Comparison of ENCODE assay signal across 20 cellular contexts in genomic region chr22:31233001-31233400, GRCh38. TPM values are rescaled to one million over a fixed set of nuclear protein-coding genes. Genes with fewer than 3 reads are reported as not detected.
DNase-seq lines count a peak whose midpoint lies in the region; ATAC-seq, FAIRE-seq and TF ChIP-seq lines count a peak whose summit lies in the region.
"Had no signal": no experiment of that assay in that cellular context is flagged by ENCODE, and none has a peak within 500 bp of the region (broad histone marks: within the 10 kb centered on the region; RNA-seq: fewer than 3 reads in every experiment).

No MANE protein-coding gene starts in this region.

- H3K9me2 ChIP-seq in OCI-LY7 (ENCODE audit: insufficient read depth, low read length), result no peaks in the 10 kb centered on the region

- intact Hi-C loops in OCI-LY7 (cut with micrococcal nuclease; ENCODE audit: unreplicated experiment), result no loop called here

- no peaks in the 10 kb centered on the region for H3K9me3 ChIP-seq in muscle layer of duodenum (ENCODE audit: control insufficient read depth in 1 of 2, low read length in 2 of 2)
- no peaks in the 10 kb centered on the region for H3K9me3 ChIP-seq in OCI-LY7 (ENCODE audit: low read length)

- ATAC-seq in HG03196 (IDR thresholded peaks at IDR 0.05; ENCODE audit: unreplicated experiment), result no peak
- ATAC-seq: K562 had no signal

- BruUV-seq in OCI-LY7 (replicated peaks; lab: Mats Ljungman, UMichigan), result no TSS peak

- no peaks in the 10 kb centered on the region for H3K79me2 ChIP-seq in OCI-LY7 (ENCODE audit: insufficient read depth, low read depth, low read length)

- CTCF ChIA-PET in OCI-LY7 (lab: Charles Lee; ENCODE audit: unreplicated experiment), result no interaction called here

- H3K4me3 ChIP-seq in muscle layer of duodenum (ENCODE audit: low read depth in 1 of 2, low read length in 2 of 2), result no peak overlapping the region
- no peak overlapping the region for H3K4me3 ChIP-seq in OCI-LY7 (ENCODE audit: low read depth, low read length, poor library complexity, severe bottlenecking)
- H3K4me3 ChIP-seq: K562, SK-N-MC had no signal

- H3K4me2 ChIP-seq in OCI-LY7 (ENCODE audit: low read length), result no peak overlapping the region

- H2AFZ ChIP-seq in OCI-LY7 (ENCODE audit: low read length), result no peak overlapping the region

- in situ Hi-C loops in ACHN (cut with HindIII; ENCODE audit: low pct_ligation_motif_present, low pct_unique_long_range_greater_than_20kb, low sequenced_read_pairs), result no loop called here

- no peaks in the 10 kb centered on the region for H3K27me3 ChIP-seq in muscle layer of duodenum (ENCODE audit: low read depth, low read length)

- H3K4me1 ChIP-seq in muscle layer of duodenum (ENCODE audit: control insufficient read depth in 1 of 2, insufficient read depth in 2 of 2, low read length in 2 of 2), result peaks cover 19 to 26% of the 10 kb centered on the region in 2 donors
- H3K4me1 ChIP-seq in OCI-LY7 (ENCODE audit: insufficient read depth, low read length, poor library complexity, severe bottlenecking), result no peaks in the 10 kb centered on the region

- TF ChIP-seq CTCF in OCI-LY7 (conservative IDR thresholded peaks at IDR 0.05; ENCODE audit: low read length), result no peak

- no peak for FAIRE-seq in GM19239 (lab: Jason Lieb, UNC)
- FAIRE-seq: K562 had no signal

- peak overlapping the region; percentile 6 for H3K27ac ChIP-seq in muscle layer of duodenum (ENCODE audit: low read length)
- no peak overlapping the region for H3K27ac ChIP-seq in OCI-LY7 (ENCODE audit: low read depth, low read length, poor library complexity, severe bottlenecking)
- H3K27ac ChIP-seq: SK-N-MC had no signal

- H3K36me3 ChIP-seq in muscle layer of duodenum (ENCODE audit: control insufficient read depth in 1 of 2, insufficient read depth in 2 of 2, low read length in 2 of 2), result no peaks in the 10 kb centered on the region
- H3K36me3 ChIP-seq in OCI-LY7 (ENCODE audit: insufficient read depth, low read length), result peaks cover 10% of the 10 kb centered on the region; the same call in 1 of the 2 replicates

- no peaks in the 10 kb centered on the region for H4K20me1 ChIP-seq in OCI-LY7 (ENCODE audit: insufficient read depth, low read length)

- POLR2A ChIA-PET in OCI-LY7 (lab: Charles Lee), result no interaction called here

- DNase-seq in ACHN (peak; percentile 39), HT1080 (ENCODE audit: low read depth) (peak; percentile 36), amniotic epithelial cell (ENCODE audit: low read depth) (peak; percentile 23), OCI-LY7 (ENCODE audit: low spot score) (no peak), NCI-H1105 treated with DMSO at 0.1 percent for 48 hours (lab: John Stamatoyannopoulos, UW) (no peak), GM19239 (ENCODE audit: insufficient read length, low spot score) (no peak)
- DNase-seq: activated CD4-positive, CD25-positive, alpha-beta regulatory T cell treated with anti-CD3 and anti-CD28 coated beads, Interleukin-2, amount 50 U/mL, for 72 hours; activated effector memory CD4-positive, alpha-beta T cell treated with anti-CD3 and anti-CD28 coated beads, Interleukin-2, amount 50 U/mL, for 16 hours; anterior cingulate cortex; endodermal cell; H7; hypothalamus; NCI-H1092 treated with DMSO at 0.1 percent for 48 hours; NCI-H2171; retina; stimulated activated naive CD4-positive, alpha-beta T cell had no signal

RNA-seq across cellular contexts. Expression of gene LIMK2, which starts 20.9 kb away (rescaled TPM):
- 18.7 and 19.9 TPM in 2 replicates for total RNA-seq in HT1080 (2014; rRNA removed; shearing (Covaris generic))
- 7.8 and 10.3 TPM in 2 replicates for polyA plus RNA-seq in HT1080 (2015; cell fraction: cytosol; rRNA removed)
- polyA plus RNA-seq in HT1080 (2015; cell fraction: nucleus; rRNA removed), result 20.6 and 22.3 TPM in 2 replicates
- 16.2 and 24.8 TPM in 2 replicates for total RNA-seq in OCI-LY7 (2014; rRNA removed; shearing (Covaris generic))
- total RNA-seq in OCI-LY7 (2022), result 23.5 and 24.8 TPM in 2 replicates

RNA-seq across cellular contexts. Expression of gene PIK3IP1, which starts 59.3 kb away (rescaled TPM):
- 1.1 and 1.3 TPM in 2 replicates for total RNA-seq in HT1080 (2014; rRNA removed; shearing (Covaris generic))
- polyA plus RNA-seq in HT1080 (2015; cell fraction: cytosol; rRNA removed), result 1.7 and 2.5 TPM in 2 replicates
- polyA plus RNA-seq in HT1080 (2015; cell fraction: nucleus; rRNA removed), result 6.1 and 9.4 TPM in 2 replicates
- total RNA-seq in OCI-LY7 (2014; rRNA removed; shearing (Covaris generic)), result 15.9 and 20.4 TPM in 2 replicates
- total RNA-seq in OCI-LY7 (2022), result 17.0 and 17.1 TPM in 2 replicates

Comparison
In these comparisons a context has a peak if more than half of its experiments do, and no peak if none do; other contexts are left out.
1. DNase-seq: peak in ACHN (single experiment), HT1080 (single experiment) and amniotic epithelial cell (single experiment); none in OCI-LY7 (single experiment), NCI-H1105 treated with DMSO at 0.1 percent for 48 hours (single experiment) and GM19239 (single experiment).